8 cellular contexts compared by ENCODE assay signal in genomic region chr1:95233737-95234493, GRCh38. TPM values are rescaled to one million over a fixed set of nuclear protein-coding genes. Genes with fewer than 3 reads are reported as not detected.
A peak's percentile ranks its signal among the peaks of the same experiment; 100 is the strongest.
DNase-seq lines count a peak whose midpoint lies in the region; ATAC-seq, FAIRE-seq and TF ChIP-seq lines count a peak whose summit lies in the region.

A gene with protein sequence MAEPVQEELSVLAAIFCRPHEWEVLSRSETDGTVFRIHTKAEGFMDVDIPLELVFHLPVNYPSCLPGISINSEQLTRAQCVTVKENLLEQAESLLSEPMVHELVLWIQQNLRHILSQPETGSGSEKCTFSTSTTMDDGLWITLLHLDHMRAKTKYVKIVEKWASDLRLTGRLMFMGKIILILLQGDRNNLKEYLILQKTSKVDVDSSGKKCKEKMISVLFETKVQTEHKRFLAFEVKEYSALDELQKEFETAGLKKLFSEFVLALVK (plus strand): TSS chr1:95234210. CDS start chr1:95234231, 21 bp downstream.

- no peaks in the 10 kb centered on the region for H3K9me3 Mint-ChIP-seq in WTC11

- no peaks in the 10 kb centered on the region; the same call in none of the 2 replicates for H3K27me3 Mint-ChIP-seq in WTC11 (ENCODE audit: low read depth)

- TF ChIP-seq CTCF in AG09309 (IDR thresholded peaks at IDR 0.05; ENCODE audit: control insufficient read depth, insufficient read depth, low read depth, low read length, missing control alignments) (peak; percentile 47), WTC11 (IDR thresholded peaks at IDR 0.05) (peak; percentile 72), bronchial epithelial cell (IDR thresholded peaks at IDR 0.05; ENCODE audit: insufficient read depth, low read length, severe bottlenecking) (peak; percentile 72)

- peak within 1 kb of the TSS; percentile 87 for H3K4me3 Mint-ChIP-seq in WTC11

- H3K27me3 ChIP-seq in bronchial epithelial cell (ENCODE audit: control insufficient read depth, insufficient read depth, low read length): no peaks in the 10 kb centered on the region

- peaks cover 2% of the 10 kb centered on the region; the same call in 1 of the 2 replicates for H3K36me3 Mint-ChIP-seq in WTC11

- DNase-seq in AG09309 (ENCODE audit: low read depth) (peak; percentile 47), NCI-H2227 (lab: John Stamatoyannopoulos, UW; ENCODE audit: unreplicated experiment) (peak; percentile 93), WTC11 (ENCODE audit: low spot score) (peak; percentile 91), bronchial epithelial cell (ENCODE audit: low read depth) (peak; percentile 74), inferior parietal cortex (ENCODE audit: extremely low spot score) (peak; percentile 80)
- peak; percentile 86 to 87 for DNase-seq in stimulated activated CD4-positive, alpha-beta T cell treated with anti-CD3 and anti-CD28 coated beads, Interleukin-12 subunit alpha, Interleukin-12 subunit beta, amount 100 ng/mL, for 24 hours (ENCODE audit: low read depth in 2 of 2)

- CTCF ChIA-PET in WTC11 (lab: Charles Lee): interaction anchor here (0.6 to 2.4 kb wide), 56 partner anchors 8 to 1513 kb away, joined by 3 to 71 read pairs (median 4); partner anchors contain the start of genes ALG14 and TLCD4

- ATAC-seq in GM18870 (IDR thresholded peaks at IDR 0.05; ENCODE audit: unreplicated experiment) (peak; percentile 85), HG03108 (IDR thresholded peaks at IDR 0.05; ENCODE audit: unreplicated experiment) (peak; percentile 98), WTC11 (peak; percentile 92)

- H3K4me1 Mint-ChIP-seq in WTC11: peaks cover 18% of the 10 kb centered on the region

- H3K4me3 ChIP-seq in AG09309 (ENCODE audit: control insufficient read depth, low read depth, low read length) (peak within 1 kb of the TSS; percentile 99), bronchial epithelial cell (ENCODE audit: low read depth, low read length) (peak within 1 kb of the TSS; percentile 72)

- POLR2A ChIA-PET in WTC11 (lab: Charles Lee): interaction anchor here (0.6 to 1.8 kb wide), 7 partner anchors 12 to 307 kb away, joined by 3 to 7 read pairs (median 3); partner anchors contain the start of genes CNN3 and TLCD4

- peak within 1 kb of the TSS; percentile 64 for H3K27ac Mint-ChIP-seq in WTC11

- FAIRE-seq in bronchial epithelial cell (lab: Jason Lieb, UNC): no peak

- H3K36me3 ChIP-seq in bronchial epithelial cell (ENCODE audit: control insufficient read depth, insufficient read depth, low read length): peaks cover 1% of the 10 kb centered on the region

TF ChIP-seq in WTC11, 78 proteins besides CTCF, POLR2A, EP300 and RAD21 (continues in another document):
- TF ChIP-seq SOX15 (CRISPR knock-in tag; IDR thresholded peaks at IDR 0.05): no peak
- TF ChIP-seq ZNF416 (CRISPR knock-in tag; IDR thresholded peaks at IDR 0.05): 0 out of 2 replicates have a peak, but pooled peaks have one; percentile 34
- TF ChIP-seq NFE2L1 (CRISPR knock-in tag; IDR thresholded peaks at IDR 0.05): no peak
- TF ChIP-seq SP1 (CRISPR knock-in tag; conservative IDR thresholded peaks at IDR 0.05): peak; percentile 83
- peak; percentile 64; the same call in 1 of the 2 replicates for TF ChIP-seq FOXP4 (CRISPR knock-in tag; IDR thresholded peaks at IDR 0.05)
- no peak for TF ChIP-seq ZNF138 (CRISPR knock-in tag; conservative IDR thresholded peaks at IDR 0.05)
- TF ChIP-seq, protein P1, sequence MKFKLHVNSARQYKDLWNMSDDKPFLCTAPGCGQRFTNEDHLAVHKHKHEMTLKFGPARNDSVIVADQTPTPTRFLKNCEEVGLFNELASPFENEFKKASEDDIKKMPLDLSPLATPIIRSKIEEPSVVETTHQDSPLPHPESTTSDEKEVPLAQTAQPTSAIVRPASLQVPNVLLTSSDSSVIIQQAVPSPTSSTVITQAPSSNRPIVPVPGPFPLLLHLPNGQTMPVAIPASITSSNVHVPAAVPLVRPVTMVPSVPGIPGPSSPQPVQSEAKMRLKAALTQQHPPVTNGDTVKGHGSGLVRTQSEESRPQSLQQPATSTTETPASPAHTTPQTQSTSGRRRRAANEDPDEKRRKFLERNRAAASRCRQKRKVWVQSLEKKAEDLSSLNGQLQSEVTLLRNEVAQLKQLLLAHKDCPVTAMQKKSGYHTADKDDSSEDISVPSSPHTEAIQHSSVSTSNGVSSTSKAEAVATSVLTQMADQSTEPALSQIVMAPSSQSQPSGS (CRISPR knock-in tag; IDR thresholded peaks at IDR 0.05; ENCODE audit: borderline replicate concordance, low read depth): no peak
- TF ChIP-seq ERG (CRISPR knock-in tag; IDR thresholded peaks at IDR 0.05): no peak
- TF ChIP-seq ZNF317 (CRISPR knock-in tag; IDR thresholded peaks at IDR 0.05; ENCODE audit: borderline replicate concordance, low read depth): 0 out of 2 replicates have a peak, but pooled peaks have one; percentile 29
- TF ChIP-seq FOXK1 (CRISPR knock-in tag; IDR thresholded peaks at IDR 0.05): peak; percentile 52
- TF ChIP-seq, protein P2, sequence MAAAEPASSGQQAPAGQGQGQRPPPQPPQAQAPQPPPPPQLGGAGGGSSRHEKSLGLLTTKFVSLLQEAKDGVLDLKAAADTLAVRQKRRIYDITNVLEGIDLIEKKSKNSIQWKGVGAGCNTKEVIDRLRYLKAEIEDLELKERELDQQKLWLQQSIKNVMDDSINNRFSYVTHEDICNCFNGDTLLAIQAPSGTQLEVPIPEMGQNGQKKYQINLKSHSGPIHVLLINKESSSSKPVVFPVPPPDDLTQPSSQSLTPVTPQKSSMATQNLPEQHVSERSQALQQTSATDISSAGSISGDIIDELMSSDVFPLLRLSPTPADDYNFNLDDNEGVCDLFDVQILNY (CRISPR knock-in tag; IDR thresholded peaks at IDR 0.05): peak; percentile 90
- 0 out of 2 replicates have a peak, but pooled peaks have one; percentile 73 for TF ChIP-seq ATF1 (CRISPR knock-in tag; IDR thresholded peaks at IDR 0.05)
- 0 out of 2 replicates have a peak, but pooled peaks have one; percentile 71 for TF ChIP-seq KAT7 (CRISPR knock-in tag; IDR thresholded peaks at IDR 0.05; ENCODE audit: borderline replicate concordance)
- peak; percentile 17; the same call in 1 of the 2 replicates for TF ChIP-seq TP53 (CRISPR knock-in tag; IDR thresholded peaks at IDR 0.05)
- TF ChIP-seq ZNF281 (CRISPR knock-in tag; IDR thresholded peaks at IDR 0.05): no peak
- TF ChIP-seq ZBTB21 (CRISPR knock-in tag; IDR thresholded peaks at IDR 0.05; ENCODE audit: borderline replicate concordance): no peak
- peak; percentile 82 for TF ChIP-seq ETV6 (CRISPR knock-in tag; IDR thresholded peaks at IDR 0.05)
- TF ChIP-seq FOXP1 (CRISPR knock-in tag; IDR thresholded peaks at IDR 0.05; ENCODE audit: borderline replicate concordance): peak; percentile 84; the same call in 1 of the 2 replicates

RNA-seq across cellular contexts. Expression of the gene that starts here (rescaled TPM):
- total RNA-seq in WTC11 (2021) (13.7 to 17.4 TPM (median 13.9 TPM) in 3 replicates), bronchial epithelial cell (8.4 and 13.2 TPM in 2 replicates)

Comparison
In these comparisons a context has a peak if more than half of its experiments do, and no peak if none do; other contexts are left out.
1. Peak in every context shown above with its lines: DNase-seq, ATAC-seq and H3K4me3 ChIP-seq.